ENCODE assay signal across 2 cellular contexts in the genomic region with DNA sequence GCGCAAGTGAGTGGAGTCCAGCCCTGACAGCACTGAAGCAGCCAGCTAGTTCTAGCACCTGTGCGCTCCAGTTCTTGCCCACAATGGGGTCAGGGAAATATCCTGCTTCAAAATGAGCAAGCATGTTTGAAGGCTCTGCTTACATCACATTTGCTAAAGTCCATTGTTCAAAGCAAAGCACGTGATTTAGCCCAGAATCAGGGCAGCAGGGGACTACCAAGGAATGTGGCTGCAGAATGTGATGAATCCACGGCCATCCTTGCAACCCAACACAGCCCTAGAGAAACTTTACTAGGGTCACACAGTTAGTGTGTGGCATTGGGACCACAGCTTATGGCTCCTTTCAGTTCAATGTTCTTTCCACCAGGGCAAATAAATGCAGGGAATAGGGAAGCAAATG.
TF ChIP-seq lines count a peak whose summit lies in the region.

No MANE protein-coding gene starts in this region.

TF ChIP-seq in IMR-90, 13 proteins besides CTCF, POLR2A, EP300 and RAD21:
- no peak for TF ChIP-seq BHLHE40 (IDR thresholded peaks at IDR 0.05; ENCODE audit: low read depth, low read length)
- no peak for TF ChIP-seq MXI1 (IDR thresholded peaks at IDR 0.05; ENCODE audit: borderline replicate concordance, low read depth, low read length)
- TF ChIP-seq FOS (IDR thresholded peaks at IDR 0.05; ENCODE audit: low read depth, low read length) = no peak
- TF ChIP-seq MAFK (IDR thresholded peaks at IDR 0.05; ENCODE audit: low read depth, low read length) = no peak
- no peak for TF ChIP-seq MAZ (IDR thresholded peaks at IDR 0.05; ENCODE audit: borderline replicate concordance, low read depth, low read length)
- TF ChIP-seq, protein P1, sequence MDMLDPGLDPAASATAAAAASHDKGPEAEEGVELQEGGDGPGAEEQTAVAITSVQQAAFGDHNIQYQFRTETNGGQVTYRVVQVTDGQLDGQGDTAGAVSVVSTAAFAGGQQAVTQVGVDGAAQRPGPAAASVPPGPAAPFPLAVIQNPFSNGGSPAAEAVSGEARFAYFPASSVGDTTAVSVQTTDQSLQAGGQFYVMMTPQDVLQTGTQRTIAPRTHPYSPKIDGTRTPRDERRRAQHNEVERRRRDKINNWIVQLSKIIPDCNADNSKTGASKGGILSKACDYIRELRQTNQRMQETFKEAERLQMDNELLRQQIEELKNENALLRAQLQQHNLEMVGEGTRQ (IDR thresholded peaks at IDR 0.05; ENCODE audit: low read depth, low read length) = no peak
- no peak for TF ChIP-seq CHD1 (IDR thresholded peaks at IDR 0.05; ENCODE audit: low read depth, low read length)

TF ChIP-seq in SK-N-SH, 30 proteins besides CTCF, POLR2A, EP300 and RAD21:
- TF ChIP-seq FOSL2 (IDR thresholded peaks at IDR 0.05; ENCODE audit: borderline replicate concordance, low read depth) = no peak
- no peak for TF ChIP-seq FOXM1 (IDR thresholded peaks at IDR 0.05; ENCODE audit: low read depth)
- TF ChIP-seq, protein P1 (IDR thresholded peaks at IDR 0.05; ENCODE audit: borderline replicate concordance, low read depth, low read length) = no peak
- no peak for TF ChIP-seq NRF1 (IDR thresholded peaks at IDR 0.05; ENCODE audit: low read depth, low read length)
- TF ChIP-seq, protein P2, sequence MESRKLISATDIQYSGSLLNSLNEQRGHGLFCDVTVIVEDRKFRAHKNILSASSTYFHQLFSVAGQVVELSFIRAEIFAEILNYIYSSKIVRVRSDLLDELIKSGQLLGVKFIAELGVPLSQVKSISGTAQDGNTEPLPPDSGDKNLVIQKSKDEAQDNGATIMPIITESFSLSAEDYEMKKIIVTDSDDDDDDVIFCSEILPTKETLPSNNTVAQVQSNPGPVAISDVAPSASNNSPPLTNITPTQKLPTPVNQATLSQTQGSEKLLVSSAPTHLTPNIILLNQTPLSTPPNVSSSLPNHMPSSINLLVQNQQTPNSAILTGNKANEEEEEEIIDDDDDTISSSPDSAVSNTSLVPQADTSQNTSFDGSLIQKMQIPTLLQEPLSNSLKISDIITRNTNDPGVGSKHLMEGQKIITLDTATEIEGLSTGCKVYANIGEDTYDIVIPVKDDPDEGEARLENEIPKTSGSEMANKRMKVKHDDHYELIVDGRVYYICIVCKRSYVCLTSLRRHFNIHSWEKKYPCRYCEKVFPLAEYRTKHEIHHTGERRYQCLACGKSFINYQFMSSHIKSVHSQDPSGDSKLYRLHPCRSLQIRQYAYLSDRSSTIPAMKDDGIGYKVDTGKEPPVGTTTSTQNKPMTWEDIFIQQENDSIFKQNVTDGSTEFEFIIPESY (IDR thresholded peaks at IDR 0.05; ENCODE audit: borderline replicate concordance, low read depth) = no peak
- no peak for TF ChIP-seq YY1 (IDR thresholded peaks at IDR 0.05; ENCODE audit: low read depth)
- no peak for TF ChIP-seq TEAD4 (IDR thresholded peaks at IDR 0.05; ENCODE audit: borderline replicate concordance, insufficient read depth)
- TF ChIP-seq RCOR1 (IDR thresholded peaks at IDR 0.05; ENCODE audit: low read length) = no peak
- TF ChIP-seq, protein P3, sequence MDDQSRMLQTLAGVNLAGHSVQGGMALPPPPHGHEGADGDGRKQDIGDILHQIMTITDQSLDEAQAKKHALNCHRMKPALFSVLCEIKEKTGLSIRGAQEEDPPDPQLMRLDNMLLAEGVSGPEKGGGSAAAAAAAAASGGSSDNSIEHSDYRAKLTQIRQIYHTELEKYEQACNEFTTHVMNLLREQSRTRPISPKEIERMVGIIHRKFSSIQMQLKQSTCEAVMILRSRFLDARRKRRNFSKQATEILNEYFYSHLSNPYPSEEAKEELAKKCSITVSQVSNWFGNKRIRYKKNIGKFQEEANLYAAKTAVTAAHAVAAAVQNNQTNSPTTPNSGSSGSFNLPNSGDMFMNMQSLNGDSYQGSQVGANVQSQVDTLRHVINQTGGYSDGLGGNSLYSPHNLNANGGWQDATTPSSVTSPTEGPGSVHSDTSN (IDR thresholded peaks at IDR 0.05) = no peak
- TF ChIP-seq JUND (IDR thresholded peaks at IDR 0.05) = no peak
- no peak for TF ChIP-seq SMC3 (IDR thresholded peaks at IDR 0.05; ENCODE audit: low read depth, low read length)
- no peak for TF ChIP-seq RFX5 (IDR thresholded peaks at IDR 0.05; ENCODE audit: low read length)
- TF ChIP-seq TCF12 (IDR thresholded peaks at IDR 0.05) = no peak
- no peak for TF ChIP-seq ELF1 (IDR thresholded peaks at IDR 0.05)
TF ChIP-seq in SK-N-SH: peak in this region for 0.
